ENCODE assay signal across 29 cellular contexts in genomic region chr5:170339780-170340167, GRCh38. TPM values are rescaled to one million over a fixed set of nuclear protein-coding genes. Genes with fewer than 3 reads are reported as not detected.
A peak's percentile ranks its signal among the peaks of the same experiment; 100 is the strongest.
DNase-seq lines count a peak whose midpoint lies in the region; ATAC-seq, FAIRE-seq and TF ChIP-seq lines count a peak whose summit lies in the region.
"Had no signal": no experiment of that assay in that cellular context is flagged by ENCODE, and none has a peak within 500 bp of the region (broad histone marks: within the 10 kb centered on the region; RNA-seq: fewer than 3 reads in every experiment).

No MANE protein-coding gene starts in this region.

- no peaks in the 10 kb centered on the region for H3K79me2 ChIP-seq in H9 (ENCODE audit: insufficient read depth, low read length)
- no peaks in the 10 kb centered on the region for H3K79me2 ChIP-seq in K562 (ENCODE audit: control insufficient read depth, insufficient read depth, low read length)

- no peak overlapping the region for H3K4me3 ChIP-seq in BLaER1 treated with 17β-estradiol and CSF1 and Interleukin-3, amounts not matched to agents 10 nM and 100 nM
- H3K4me3 ChIP-seq in K562 (no peak overlapping the region), small intestine (ENCODE audit: low read depth in 1 of 2, low read length in 2 of 2) (no peak overlapping the region)
- H3K4me3 ChIP-seq: A549 had no signal

- H3K4ac ChIP-seq in H9 (ENCODE audit: low read depth, low read length): no peak overlapping the region

- H2AK5ac ChIP-seq in H9 (ENCODE audit: insufficient read length, low read length): no peak overlapping the region

- WGBS in H9 (ENCODE audit: extremely low coverage, insufficient read length, low lambda C conversion rate): no CpG with 5 or more reads among the region's 1 CpG
- 36% methylated on average over 1 of the region's 1 CpG for WGBS in K562 (ENCODE audit: insufficient coverage, low coverage, missing lambda C conversion rate)
- WGBS in small intestine, 3 donors: 88 to 97% (median 94%) methylated on average over 1 of the region's 1 CpG

- no peak overlapping the region for H2BK15ac ChIP-seq in H9 (ENCODE audit: low read depth, low read length)

- H3K9ac ChIP-seq in BLaER1 treated with 17β-estradiol and CSF1 and Interleukin-3, amounts not matched to agents 10 nM and 100 nM: 0 out of 22 replicates have a peak overlapping the region, but pooled peaks of 1 of the 11 experiments have one; percentile 1
- H3K9ac ChIP-seq in H9 (ENCODE audit: extremely low read depth, insufficient read length, low read length) (no peak overlapping the region), K562 (ENCODE audit: insufficient read depth in 1 of 2, low read depth in 2 of 2, low read length in 2 of 2) (no peak overlapping the region)

- H3K36me3 Mint-ChIP-seq in H9 (ENCODE audit: insufficient read depth in 1 of 3, low read depth in 3 of 3): peaks cover 0 to 28% (median 15%) of the 10 kb centered on the region in 3 experiments; a peak in 6 of 7 replicates
- H3K36me3 Mint-ChIP-seq in stimulated activated memory B cell treated with anti-CD40 and anti-IgM and Interleukin-4, amounts not matched to agents 10 μg/mL and 1 μg/mL and 100 μg/mL, for 72 hours: no peaks in the 10 kb centered on the region
- H3K36me3 Mint-ChIP-seq: CD8-positive, alpha-beta memory T cell had no signal

- peaks cover 44 to 55% of the 10 kb centered on the region in 2 experiments for H3K4me1 Mint-ChIP-seq in H9
- peaks cover 27% of the 10 kb centered on the region for H3K4me1 Mint-ChIP-seq in stimulated activated memory B cell treated with anti-CD40 and anti-IgM and Interleukin-4, amounts not matched to agents 10 μg/mL and 1 μg/mL and 100 μg/mL, for 72 hours

- peak overlapping the region in 2 of 3 experiments; percentile 36 to 61; a peak in 3 of 7 replicates for H3K27ac Mint-ChIP-seq in H9
- H3K27ac Mint-ChIP-seq in stimulated activated memory B cell treated with anti-CD40 and anti-IgM and Interleukin-4, amounts not matched to agents 10 μg/mL and 1 μg/mL and 100 μg/mL, for 72 hours: no peak overlapping the region

- H3T11ph ChIP-seq in H9 (ENCODE audit: low read length): no peak overlapping the region

- no peak overlapping the region for H3K23ac ChIP-seq in H9 (ENCODE audit: insufficient read length, low read depth, low read length)

- peaks cover 2% of the 10 kb centered on the region for H3K23me2 ChIP-seq in H9 (ENCODE audit: insufficient read length, low read depth, low read length, poor library complexity, severe bottlenecking)

- H4K91ac ChIP-seq in H9 (ENCODE audit: insufficient read length, low read depth, low read length): no peak overlapping the region

- no peak overlapping the region for H3K4me3 Mint-ChIP-seq in H9
- H3K4me3 Mint-ChIP-seq in stimulated activated memory B cell treated with anti-CD40 and anti-IgM and Interleukin-4, amounts not matched to agents 10 μg/mL and 1 μg/mL and 100 μg/mL, for 72 hours: no peak overlapping the region
- H3K4me3 Mint-ChIP-seq: CD14-positive monocyte; CD8-positive, alpha-beta memory T cell had no signal

- H3K14ac ChIP-seq in H9 (ENCODE audit: insufficient read depth, low read length): no peak overlapping the region

- H3K27me3 Mint-ChIP-seq in H9 (ENCODE audit: low read depth): peaks cover 6% of the 10 kb centered on the region
- no peaks in the 10 kb centered on the region for H3K27me3 Mint-ChIP-seq in stimulated activated memory B cell treated with anti-CD40 and anti-IgM and Interleukin-4, amounts not matched to agents 10 μg/mL and 1 μg/mL and 100 μg/mL, for 72 hours

- H2BK120ac ChIP-seq in H9 (ENCODE audit: low read depth, low read length, poor library complexity, severe bottlenecking): no peak overlapping the region

- no peaks in the 10 kb centered on the region for H3K9me1 ChIP-seq in K562 (ENCODE audit: control insufficient read depth, insufficient read depth, low read length)

- no peak for TF ChIP-seq POLR2A in K562 (conservative IDR thresholded peaks at IDR 0.05)

- H3K27ac ChIP-seq in BLaER1 treated with 17β-estradiol and CSF1 and Interleukin-3, amounts not matched to agents 10 nM and 100 nM: peak overlapping the region in 2 of 11 experiments; percentile 43 to 45; a peak in 2 of 22 replicates
- H3K27ac ChIP-seq in H9 (ENCODE audit: insufficient read length, low read depth, low read length) (no peak overlapping the region), K562 (ENCODE audit: extremely low read depth, low read depth, low read length) (no peak overlapping the region), small intestine (ENCODE audit: low read depth in 1 of 2, low read length in 1 of 2) (no peak overlapping the region)
- H3K27ac ChIP-seq: A549, RWPE1 had no signal

- no peak overlapping the region for H3K56ac ChIP-seq in H9 (ENCODE audit: insufficient read length, low read depth, low read length)

- no peak overlapping the region for H4K5ac ChIP-seq in H9 (ENCODE audit: insufficient read length, low read depth, low read length)

- H3K4me2 ChIP-seq in BLaER1 treated with 17β-estradiol and CSF1 and Interleukin-3, amounts not matched to agents 10 nM and 100 nM: peak overlapping the region in 6 of 11 experiments; percentile 31 to 93 (median 92); a peak in 10 of 22 replicates
- H3K4me2 ChIP-seq in H9 (ENCODE audit: insufficient read depth, insufficient read length, low read length) (no peak overlapping the region), K562 (ENCODE audit: insufficient read depth, low read length) (no peak overlapping the region)
- H3K4me2 ChIP-seq: A549 had no signal

- in situ Hi-C loops in K562 (cut with MboI): loop anchor here (5.0 kb wide), 2 partner anchors 72 to 112 kb away; no protein-coding TSS in a partner anchor

- no peaks in the 10 kb centered on the region for H4K20me1 ChIP-seq in BLaER1 treated with 17β-estradiol and CSF1 and Interleukin-3, amounts not matched to agents 10 nM and 100 nM
- H4K20me1 ChIP-seq in H9 (ENCODE audit: control insufficient read depth, insufficient read depth, insufficient read length) (no peaks in the 10 kb centered on the region), K562 (replicated peaks; ENCODE audit: control insufficient read depth, insufficient read depth, low read length) (no peaks in the 10 kb centered on the region)

- intact Hi-C loops in K562 (cut with micrococcal nuclease): loop anchor here (1.0 to 2.0 kb wide), 4 partner anchors 65 to 239 kb away; no protein-coding TSS in a partner anchor

- H2BK12ac ChIP-seq in H9 (ENCODE audit: insufficient read length, low read depth, low read length): no peak overlapping the region

- CTCF ChIA-PET in K562 (lab: Yijun Ruan, JAX; ENCODE audit: low intra/inter-chr PET ratio): interaction anchor here (2.3 to 2.6 kb wide), 3 partner anchors 66 to 114 kb away, joined by 10 to 58 read pairs (median 13); no protein-coding TSS in a partner anchor

- H3K18ac ChIP-seq in H9 (ENCODE audit: insufficient read length, low read depth, low read length): no peak overlapping the region

- no peak overlapping the region for H2BK20ac ChIP-seq in H9 (ENCODE audit: low read depth, low read length, poor library complexity, severe bottlenecking)

- BruUV-seq in K562 (replicated peaks; lab: Mats Ljungman, UMichigan): no TSS peak

- TF ChIP-seq RAD21 in K562 (CRISPR knock-in tag; conservative IDR thresholded peaks at IDR 0.05 in 1 of 2, IDR thresholded peaks at IDR 0.05 in 1 of 2): no peak

- H4K8ac ChIP-seq in H9 (replicated peaks; ENCODE audit: insufficient read length, low read depth, low read length): no peak overlapping the region

- no peaks in the 10 kb centered on the region for H3K27me3 ChIP-seq in BLaER1 treated with 17β-estradiol and CSF1 and Interleukin-3, amounts not matched to agents 10 nM and 100 nM
- H3K27me3 ChIP-seq in H9 (ENCODE audit: insufficient read depth, low read length) (no peaks in the 10 kb centered on the region), K562 (ENCODE audit: control insufficient read depth in 2 of 2, insufficient read depth in 2 of 2, low read length in 2 of 2) (peaks cover 0 to 6% of the 10 kb centered on the region in 2 experiments; a peak in 3 of 5 replicates), small intestine (ENCODE audit: control insufficient read depth in 2 of 2, insufficient read depth in 2 of 2, low read length in 2 of 2) (no peaks in the 10 kb centered on the region)

- TF ChIP-seq EP300 in K562 (IDR thresholded peaks at IDR 0.05; ENCODE audit: low read length): no peak

- H3K79me1 ChIP-seq in H9 (ENCODE audit: insufficient read depth, low read depth, low read length, poor library complexity, severe bottlenecking): no peaks in the 10 kb centered on the region

- H2AFZ ChIP-seq in H9 (ENCODE audit: low read length) (no peak overlapping the region), K562 (ENCODE audit: low read depth, low read length) (no peak overlapping the region)

- H3K9me3 Mint-ChIP-seq in H9: peaks cover 18 to 30% of the 10 kb centered on the region in 2 experiments
- H3K9me3 Mint-ChIP-seq in stimulated activated memory B cell treated with anti-CD40 and anti-IgM and Interleukin-4, amounts not matched to agents 10 μg/mL and 1 μg/mL and 100 μg/mL, for 72 hours: no peaks in the 10 kb centered on the region
- H3K9me3 Mint-ChIP-seq: CD14-positive monocyte; CD8-positive, alpha-beta memory T cell had no signal

- ATAC-seq in K562 (no peak), HG03025 (IDR thresholded peaks at IDR 0.05; ENCODE audit: low FRiP score, unreplicated experiment) (no peak)
- ATAC-seq in stimulated activated memory B cell treated with anti-CD40 and anti-IgM and Interleukin-4, amounts not matched to agents 10 μg/mL and 1 μg/mL and 100 μg/mL, for 72 hours: peak; percentile 46
- ATAC-seq: A549, HepG2, Panc1 had no signal

- TF ChIP-seq CTCF in H9 (conservative IDR thresholded peaks at IDR 0.05): no peak
- no peak for TF ChIP-seq CTCF in K562 (IDR thresholded peaks at IDR 0.05 in 2 of 3, conservative IDR thresholded peaks at IDR 0.05 in 1 of 3; ENCODE audit: insufficient read depth in 2 of 3, low read depth in 1 of 3, low read length in 3 of 3)

- no peaks in the 10 kb centered on the region for H3K36me3 ChIP-seq in BLaER1 treated with 17β-estradiol and CSF1 and Interleukin-3, amounts not matched to agents 10 nM and 100 nM
- H3K36me3 ChIP-seq in K562 (ENCODE audit: control insufficient read depth, insufficient read depth, low read length) (no peaks in the 10 kb centered on the region), small intestine (ENCODE audit: control insufficient read depth in 2 of 2, insufficient read depth in 2 of 2, low read length in 2 of 2) (no peaks in the 10 kb centered on the region)

- H3K4me1 ChIP-seq in BLaER1 treated with 17β-estradiol and CSF1 and Interleukin-3, amounts not matched to agents 10 nM and 100 nM: peaks cover 23 to 56% (median 49%) of the 10 kb centered on the region in 10 experiments
- H3K4me1 ChIP-seq in H9 (ENCODE audit: insufficient read depth, low read length) (no peaks in the 10 kb centered on the region; the same call in 1 of the 2 replicates), K562 (replicated peaks in 1 of 2; ENCODE audit: control insufficient read depth in 2 of 2, insufficient read depth in 2 of 2, low read length in 2 of 2) (peaks cover 0 to 3% of the 10 kb centered on the region in 2 experiments; a peak in 2 of 5 replicates), small intestine (ENCODE audit: control insufficient read depth in 2 of 2, insufficient read depth in 1 of 2, low read depth in 1 of 2, low read length in 1 of 2) (no peaks in the 10 kb centered on the region)
- H3K4me1 ChIP-seq: A549 had no signal

- H3K9me3 ChIP-seq in BLaER1 treated with 17β-estradiol and CSF1 and Interleukin-3, amounts not matched to agents 10 nM and 100 nM (replicated peaks in 1 of 11): peaks cover 0 to 40% (median 35%) of the 10 kb centered on the region in 11 experiments; a peak in 19 of 22 replicates
- H3K9me3 ChIP-seq in H9 (ENCODE audit: control insufficient read depth, low read depth, low read length) (peaks cover 11% of the 10 kb centered on the region), K562 (replicated peaks; ENCODE audit: control insufficient read depth, insufficient read depth, low read depth, low read length) (no peaks in the 10 kb centered on the region), small intestine (ENCODE audit: control insufficient read depth, low read depth) (no peaks in the 10 kb centered on the region)
- H3K9me3 ChIP-seq: A549 had no signal

- no peak for DNase-seq in H9
- no peak for DNase-seq in K562 (ENCODE audit: extremely low read depth in 1 of 4, low spot score in 3 of 4)
- DNase-seq in SW 1271 (lab: John Stamatoyannopoulos, UW): no peak
- DNase-seq in small intestine: no peak
- DNase-seq: CD8-positive, alpha-beta memory T cell; DMS 273 treated with DMSO at 0.1 percent for 48 hours; DMS79; EL; GDM1; Kasumi-1; MV-4-11; NCI-H1105; NCI-H1694; NCI-H446; NCI-H526 treated with DMSO at 0.1 percent for 48 hours; SHP77; T-helper 1 cell had no signal

- FAIRE-seq in K562 (lab: Jason Lieb, UNC): no peak
- no peak for FAIRE-seq in small intestine (lab: Jason Lieb, UNC)
- FAIRE-seq: A549, H54, HepG2 had no signal

- no peak overlapping the region for H2BK5ac ChIP-seq in H9 (ENCODE audit: insufficient read length, low read length)

- POLR2A ChIA-PET in K562 (lab: Yijun Ruan, JAX): interaction anchor here (1.1 to 1.4 kb wide), 2 partner anchors 9 to 64 kb away, joined by 3 to 4 read pairs; no protein-coding TSS in a partner anchor

RNA-seq across cellular contexts. Expression of gene LCP2, which starts 42.2 kb away (rescaled TPM):
- total RNA-seq in H9 (2021): 0.09 TPM in 1 of 2 replicates, not detected in the other
- 47.9 and 68.9 TPM in 2 replicates for total RNA-seq in K562 (2011; cell fraction: chromatin; rRNA removed; ENCODE audit: low replicate concordance)
- 34.0 and 42.2 TPM in 2 replicates for total RNA-seq in K562 (2011; cell fraction: nucleolus; rRNA removed)
- total RNA-seq in K562 (2011; cell fraction: nucleoplasm; rRNA removed): 32.6 and 56.7 TPM in 2 replicates
- 10.6 and 10.7 TPM in 2 replicates for total RNA-seq in K562 (2014; rRNA removed)
- total RNA-seq in K562 (2014; rRNA removed; fragmentation: Illumina TruSeq; extraction: Trizol): 14.6 TPM in 2 replicates
- total RNA-seq in K562 (2015; rRNA removed; fragmentation: Illumina TruSeq; extraction: Trizol): 18.6 and 19.4 TPM in 2 replicates
- total RNA-seq in K562 (2021): 22.2 and 24.1 TPM in 2 replicates
- 28.5 and 42.2 TPM in 2 replicates for polyA plus RNA-seq in K562 (2011; rRNA removed)
- 17.2 and 28.3 TPM in 2 replicates for polyA plus RNA-seq in K562 (2011; cell fraction: cytosol; rRNA removed)
- polyA plus RNA-seq in K562 (2011; cell fraction: nucleus; rRNA removed): 88.9 and 151 TPM in 2 replicates
- 30.9 and 61.7 TPM in 2 replicates for polyA plus RNA-seq in K562 (2012)
- polyA plus RNA-seq in K562 (2014; fragmentation: Illumina TruSeq; extraction: Trizol): 23.6 and 31.3 TPM in 2 replicates
- 1 to 10 TPM; 4.0 to 5.2 TPM for polyA plus RNA-seq in K562 (2014; fragmentation: Nextera tagmentation; extraction: Ambion mirVana)
- 12.6 and 14.1 TPM in 2 replicates for polyA plus RNA-seq in K562 (2014; rRNA removed)
- polyA minus RNA-seq in K562 (2011; rRNA and poly(A)+ RNA removed): 50.8 and 77.5 TPM in 2 replicates
- 19.4 and 21.4 TPM in 2 replicates for polyA minus RNA-seq in K562 (2011; cell fraction: cytosol; rRNA and poly(A)+ RNA removed)
- 96.3 and 210 TPM in 2 replicates for polyA minus RNA-seq in K562 (2011; cell fraction: nucleus; rRNA and poly(A)+ RNA removed)
- 1 to 10 TPM; 2.9 to 9.2 (median 6.4) TPM for polyA plus RNA-seq in small intestine
- total RNA-seq: HepG2 had no signal
- polyA plus RNA-seq: A549, HepG2 had no signal

RNA-seq across cellular contexts. Expression of gene KCNMB1, which starts 49.4 kb away (rescaled TPM):
- total RNA-seq in H9 (2021) (0.22 and 0.28 TPM in 2 replicates), K562 (2014; rRNA removed) (not detected in 2 replicates), K562 (2014; rRNA removed; fragmentation: Illumina TruSeq; extraction: Trizol) (not detected in 2 replicates), K562 (2015; rRNA removed; fragmentation: Illumina TruSeq; extraction: Trizol) (not detected in 2 replicates), K562 (2021) (not detected in 2 replicates)
- not detected in 2 replicates for total RNA-seq in K562 (2011; cell fraction: chromatin; rRNA removed; ENCODE audit: low replicate concordance)
- not detected in 2 replicates for total RNA-seq in K562 (2011; cell fraction: nucleolus; rRNA removed)
- total RNA-seq in K562 (2011; cell fraction: nucleoplasm; rRNA removed): not detected in 2 replicates
- polyA plus RNA-seq in K562 (2011; rRNA removed) (not detected in 2 replicates), K562 (2014; fragmentation: Illumina TruSeq; extraction: Trizol) (not detected in 2 replicates), K562 (2014; fragmentation: Nextera tagmentation; extraction: Ambion mirVana) (not detected), K562 (2014; rRNA removed) (not detected in 2 replicates), small intestine (1 to 10 TPM in 1 of 3 donors, under 1 TPM in 2; 0.22 to 3.6 (median 0.54) TPM)
- polyA plus RNA-seq in K562 (2011; cell fraction: cytosol; rRNA removed): not detected in 2 replicates
- polyA plus RNA-seq in K562 (2011; cell fraction: nucleus; rRNA removed): not detected in 2 replicates
- polyA plus RNA-seq in K562 (2012): not detected in 2 replicates
- polyA minus RNA-seq in K562 (2011; rRNA and poly(A)+ RNA removed): not detected in 2 replicates
- not detected in 2 replicates for polyA minus RNA-seq in K562 (2011; cell fraction: cytosol; rRNA and poly(A)+ RNA removed)
- polyA minus RNA-seq in K562 (2011; cell fraction: nucleus; rRNA and poly(A)+ RNA removed): not detected in 2 replicates
- total RNA-seq: CD8-positive, alpha-beta memory T cell; HepG2; HT1080; OCI-LY7; SK-MEL-5 had no signal
- polyA plus RNA-seq: A549; CD8-positive, alpha-beta memory T cell; HepG2 had no signal

Comparison
In these comparisons a context has a peak if more than half of its experiments do, and no peak if none do; other contexts are left out.
1. H3K4me2 ChIP-seq: peak in BLaER1 treated with 17β-estradiol and CSF1 and Interleukin-3, amounts not matched to agents 10 nM and 100 nM (6 of 11); none in H9 (single experiment) and K562 (single experiment).
2. RNA of gene LCP2, which starts 42.2 kb away (total RNA-seq): 10.6 to 68.9 TPM in K562; 0.09 TPM in H9; every median in the first group is over 10 times any median in the second.